Comparison of ENCODE assay signal across 15 cellular contexts in the genomic region with DNA sequence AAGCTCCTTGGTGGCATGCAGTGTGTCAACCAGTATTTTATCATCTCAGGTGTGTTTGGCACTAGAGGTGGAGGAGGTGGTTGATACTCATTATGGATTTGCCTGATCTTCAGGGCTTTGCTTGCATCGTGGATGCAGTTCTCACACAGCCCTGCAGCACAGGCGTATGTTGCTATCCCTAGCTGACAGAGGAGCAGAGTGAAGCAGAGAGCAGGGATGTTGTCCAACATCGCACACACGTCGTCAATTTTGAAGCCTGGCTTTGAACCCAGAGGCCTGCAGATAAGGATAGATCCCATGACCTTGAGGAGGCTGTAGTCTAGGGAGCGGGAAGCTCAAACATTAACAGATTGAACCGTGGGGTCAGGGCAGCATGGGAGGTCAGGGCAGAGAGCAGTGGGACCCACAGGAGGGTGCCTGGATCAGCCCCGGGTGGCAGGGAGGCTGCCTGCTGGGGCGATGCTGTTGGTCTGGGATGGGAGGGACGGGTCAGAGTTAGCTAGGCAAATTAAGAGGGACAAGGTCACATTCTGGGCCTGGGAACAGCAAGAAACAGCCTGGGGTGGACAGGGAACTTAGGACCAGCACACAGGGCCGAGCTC. TPM values are rescaled to one million over a fixed set of nuclear protein-coding genes. Genes with fewer than 3 reads are reported as not detected.
DNase-seq lines count a peak whose midpoint lies in the region; ATAC-seq, FAIRE-seq and TF ChIP-seq lines count a peak whose summit lies in the region.
"Had no signal": no experiment of that assay in that cellular context is flagged by ENCODE, and none has a peak within 500 bp of the region (broad histone marks: within the 10 kb centered on the region; RNA-seq: fewer than 3 reads in every experiment).

No MANE protein-coding gene starts in this region.

- H2AFZ ChIP-seq in DND-41 (ENCODE audit: low read depth, low read length) (no peak overlapping the region), GM12878 (ENCODE audit: control insufficient read depth, low read depth, low read length) (no peak overlapping the region)

- H3K27ac ChIP-seq in DND-41 (ENCODE audit: low read length), result peak overlapping the region; percentile 36
- no peak overlapping the region for H3K27ac ChIP-seq in GM12878 (ENCODE audit: control insufficient read depth, insufficient read depth)
- peak overlapping the region in 1 of 2 donors; percentile 31 for H3K27ac ChIP-seq in testis

- no peak for TF ChIP-seq RAD21 in GM12878 (IDR thresholded peaks at IDR 0.05; ENCODE audit: insufficient read depth, low read depth, low read length)

- no peaks in the 10 kb centered on the region for H3K36me3 Mint-ChIP-seq in mesothelial cell of epicardium

- SMC1A ChIA-PET in GM12878 (lab: Charles Lee; ENCODE audit: uncharacterized antibody, unreplicated experiment), result interaction anchor here (0.7 to 3.3 kb wide), 11 partner anchors 12 to 126 kb away, joined by 3 to 26 read pairs (median 3); no protein-coding TSS in a partner anchor

- no peaks in the 10 kb centered on the region for H3K9me3 Mint-ChIP-seq in mesothelial cell of epicardium
- H3K9me3 Mint-ChIP-seq: activated CD4-positive, alpha-beta memory T cell treated with anti-CD3 and anti-CD28 coated beads for 36 hours; activated naive CD4-positive, alpha-beta T cell treated with anti-CD3 and anti-CD28 coated beads for 36 hours; H9 had no signal

- H3K27me3 Mint-ChIP-seq in mesothelial cell of epicardium (ENCODE audit: low read depth), result no peaks in the 10 kb centered on the region
- H3K27me3 Mint-ChIP-seq: activated CD4-positive, alpha-beta memory T cell treated with anti-CD3 and anti-CD28 coated beads for 36 hours had no signal

- no peak overlapping the region for H3K9ac ChIP-seq in DND-41 (ENCODE audit: low read depth, low read length)
- H3K9ac ChIP-seq in GM12878 (ENCODE audit: control insufficient read depth, insufficient read depth, low read length), result no peak overlapping the region

- H3K4me1 Mint-ChIP-seq in mesothelial cell of epicardium, result peaks cover 70% of the 10 kb centered on the region

- H3K27ac Mint-ChIP-seq in mesothelial cell of epicardium, result peak overlapping the region; percentile 90
- H3K27ac Mint-ChIP-seq: activated CD4-positive, alpha-beta memory T cell treated with anti-CD3 and anti-CD28 coated beads for 36 hours had no signal

- H4K20me1 ChIP-seq in DND-41 (ENCODE audit: insufficient read depth, low read length) (peaks cover 73% of the 10 kb centered on the region), GM12878 (ENCODE audit: control insufficient read depth, insufficient read depth) (no peaks in the 10 kb centered on the region)

- H3K4me1 ChIP-seq in DND-41 (ENCODE audit: insufficient read depth, low read length) (peaks cover 82% of the 10 kb centered on the region), GM12878 (ENCODE audit: control insufficient read depth, insufficient read depth, low read length) (0 out of 2 replicates have a peak, but pooled peaks cover 5% of the 10 kb centered on the region), testis (peaks cover 22% of the 10 kb centered on the region)

- TSS peak; percentile 37 for BruUV-seq in GM12878 (replicated peaks; lab: Mats Ljungman, UMichigan)

- in situ Hi-C loops in GM12878 (cut with MboI), result no loop called here

- ATAC-seq in DND-41 (ENCODE audit: insufficient read depth, low read depth) (no peak), GM12878 (no peak)
- ATAC-seq: mucosa of descending colon had no signal

- TF ChIP-seq CTCF in DND-41 (IDR thresholded peaks at IDR 0.05; ENCODE audit: borderline replicate concordance, extremely low read depth, low read length, poor library complexity, severe bottlenecking), result no peak
- TF ChIP-seq CTCF in GM12878 (IDR thresholded peaks at IDR 0.05 in 2 of 3, conservative IDR thresholded peaks at IDR 0.05 in 1 of 3; ENCODE audit: control insufficient read depth in 2 of 3, extremely low read depth in 1 of 3, insufficient read depth in 1 of 3, low read depth in 3 of 3, low read length in 3 of 3), result no peak
- no peak for TF ChIP-seq CTCF in mesothelial cell of epicardium (IDR thresholded peaks at IDR 0.05; ENCODE audit: unreplicated experiment)
- TF ChIP-seq CTCF in testis (IDR thresholded peaks at IDR 0.05), result no peak

- CTCF ChIA-PET in GM12878 (lab: Yijun Ruan, JAX), result interaction anchor here (0.6 to 4.3 kb wide), 9 partner anchors 8 to 122 kb away, joined by 3 to 52 read pairs (median 8); no protein-coding TSS in a partner anchor

- H3K36me3 ChIP-seq in DND-41 (ENCODE audit: insufficient read depth, low read length) (peaks cover 70% of the 10 kb centered on the region), GM12878 (ENCODE audit: control insufficient read depth in 2 of 2, insufficient read depth in 2 of 2, low read length in 1 of 2) (no peaks in the 10 kb centered on the region), testis (ENCODE audit: low read depth, missing control alignments) (no peaks in the 10 kb centered on the region)

- no peak overlapping the region for H3K4me3 ChIP-seq in DND-41 (ENCODE audit: low read depth in 1 of 2, low read length in 2 of 2)
- H3K4me3 ChIP-seq in GM12878, result no peak overlapping the region
- H3K4me3 ChIP-seq in testis, result no peak overlapping the region
- H3K4me3 ChIP-seq: mucosa of descending colon had no signal

- POLR2A ChIA-PET in GM12878 (lab: Charles Lee), result interaction anchor here (0.8 to 1.0 kb wide), 3 partner anchors 11 to 95 kb away, joined by 3 to 4 read pairs (median 3); no protein-coding TSS in a partner anchor

- TF ChIP-seq POLR2A in GM12878 (IDR thresholded peaks at IDR 0.05; ENCODE audit: low read depth, low read length) (no peak), testis (IDR thresholded peaks at IDR 0.05) (no peak)

- intact Hi-C loops in GM12878 (cut with micrococcal nuclease; ENCODE audit: unreplicated experiment) (no loop called here), testis (cut with DNase I; ENCODE audit: low total_unique reads) (no loop called here)

- no peak for TF ChIP-seq EP300 in GM12878 (IDR thresholded peaks at IDR 0.05; ENCODE audit: borderline replicate concordance in 1 of 2, control insufficient read depth in 1 of 2, low read depth in 2 of 2, low read length in 2 of 2)

- no peak for FAIRE-seq in GM12878 (lab: Jason Lieb, UNC)

- peak overlapping the region; percentile 45 for H3K4me3 Mint-ChIP-seq in mesothelial cell of epicardium
- H3K4me3 Mint-ChIP-seq: activated CD4-positive, alpha-beta memory T cell treated with anti-CD3 and anti-CD28 coated beads for 36 hours; activated naive CD4-positive, alpha-beta T cell treated with anti-CD3 and anti-CD28 coated beads for 36 hours; H9 had no signal

- DNase-seq in DND-41, result no peak
- no peak for DNase-seq in GM12878 (ENCODE audit: low read depth, low spot score)
- no peak for DNase-seq in mesothelial cell of epicardium (ENCODE audit: low spot score in 2 of 2, unreplicated experiment in 2 of 2)
- no peak for DNase-seq in NCI-H510A treated with DMSO at 0.1 percent for 48 hours (lab: John Stamatoyannopoulos, UW)
- no peak for DNase-seq in SIG-M5 (lab: John Stamatoyannopoulos, UW)
- no peak for DNase-seq in testis
- DNase-seq: activated CD4-positive, alpha-beta memory T cell treated with anti-CD3 and anti-CD28 coated beads for 36 hours; activated naive CD4-positive, alpha-beta T cell treated with anti-CD3 and anti-CD28 coated beads for 36 hours; BE2C; cortex of kidney; H9; mucosa of descending colon; NCI-H1048; NCI-H446 treated with DMSO at 0.1 percent for 48 hours; T-helper 2 cell had no signal

- peak overlapping the region; percentile 85; the same call in 1 of the 2 replicates for H3K4me2 ChIP-seq in DND-41 (ENCODE audit: insufficient read depth, low read length)
- no peak overlapping the region for H3K4me2 ChIP-seq in GM12878 (ENCODE audit: control insufficient read depth, insufficient read depth)

- H3K27me3 ChIP-seq in DND-41 (ENCODE audit: insufficient read depth, low read length, poor library complexity), result no peaks in the 10 kb centered on the region
- H3K27me3 ChIP-seq in GM12878 (replicated peaks in 1 of 2; ENCODE audit: control insufficient read depth in 2 of 2, insufficient read depth in 2 of 2, low read length in 1 of 2), result no peaks in the 10 kb centered on the region
- no peaks in the 10 kb centered on the region for H3K27me3 ChIP-seq in testis
- H3K27me3 ChIP-seq: BE2C had no signal

- H3K9me3 ChIP-seq in DND-41 (ENCODE audit: insufficient read depth, low read length, severe bottlenecking) (no peaks in the 10 kb centered on the region), GM12878 (replicated peaks; ENCODE audit: control insufficient read depth, insufficient read depth, low read length) (no peaks in the 10 kb centered on the region; the same call in 2 of the 3 replicates), testis (no peaks in the 10 kb centered on the region)
- H3K9me3 ChIP-seq: BE2C, mucosa of descending colon had no signal

- H3K79me2 ChIP-seq in DND-41 (ENCODE audit: insufficient read depth, low read length) (peaks cover 97% of the 10 kb centered on the region), GM12878 (ENCODE audit: control insufficient read depth, insufficient read depth, low read length) (no peaks in the 10 kb centered on the region)

- 50% methylated on average over 10 of the region's 11 CpGs for WGBS in GM12878 (ENCODE audit: insufficient coverage, insufficient replicate concordance, low lambda C conversion rate, missing lambda C conversion rate)
- 29 to 46% methylated on average over 11 of the region's 11 CpGs for WGBS in testis, 2 donors

- RAD21 ChIA-PET in GM12878 (lab: Charles Lee; ENCODE audit: unreplicated experiment), result interaction anchor here (1.1 to 3.9 kb wide), 4 partner anchors 24 to 101 kb away, joined by 3 to 19 read pairs (median 9); no protein-coding TSS in a partner anchor

RNA-seq across cellular contexts. Expression of a gene that starts 4.2 kb away (rescaled TPM):
- total RNA-seq in GM12878 (2013; cell fraction: nucleolus; rRNA removed), result 54.4 and 62.2 TPM in 2 replicates
- total RNA-seq in GM12878 (2014; rRNA removed) (0.44 and 0.68 TPM in 2 replicates), GM12878 (2014; rRNA removed; fragmentation: Illumina TruSeq; extraction: Trizol) (0.64 and 0.67 TPM in 2 replicates), GM12878 (2021) (0.80 and 1.4 TPM in 2 replicates), mesothelial cell of epicardium (52.3 to 54.4 TPM (median 52.8 TPM) in 3 replicates), testis (10 to 100 TPM; 12.6 to 12.9 TPM)
- 2.2 TPM for polyA plus RNA-seq in GM12878 (2011; ENCODE audit: low read depth)
- polyA plus RNA-seq in GM12878 (2011; rRNA removed) (10.6 and 12.1 TPM in 2 replicates), GM12878 (2014; fragmentation: Illumina TruSeq; extraction: Trizol) (0.48 and 0.54 TPM in 2 replicates), GM12878 (2014; fragmentation: Nextera tagmentation; extraction: Ambion mirVana) (under 1 TPM; 0.02 to 0.09 TPM), GM12878 (2014; rRNA removed) (0.44 and 0.46 TPM in 2 replicates), GM12878 (2016; fragmentation: Nextera tagmentation; extraction: Ambion mirVana) (under 1 TPM in 1 of 2 experiments, not detected in 1; 0.40 TPM), testis (ENCODE audit: insufficient read depth, low read depth, low replicate concordance) (8.9 TPM)
- polyA plus RNA-seq in GM12878 (2011; cell fraction: cytosol; rRNA removed), result 10.5 and 11.1 TPM in 2 replicates
- polyA plus RNA-seq in GM12878 (2011; cell fraction: nucleus; rRNA removed), result 14.3 and 15.3 TPM in 2 replicates
- polyA plus RNA-seq in GM12878 (2012), result 2.9 and 4.0 TPM in 2 replicates
- 16.5 and 20.3 TPM in 2 replicates for polyA minus RNA-seq in GM12878 (2011; rRNA and poly(A)+ RNA removed)
- polyA minus RNA-seq in GM12878 (2011; cell fraction: cytosol; rRNA and poly(A)+ RNA removed), result 6.3 and 7.3 TPM in 2 replicates
- 16.9 and 28.9 TPM in 2 replicates for polyA minus RNA-seq in GM12878 (2011; cell fraction: nucleus; rRNA and poly(A)+ RNA removed)

RNA-seq across cellular contexts. Expression of a gene that starts 43.8 kb away (rescaled TPM):
- total RNA-seq in GM12878 (2013; cell fraction: nucleolus; rRNA removed), result 0.19 and 0.49 TPM in 2 replicates
- 0.54 and 0.73 TPM in 2 replicates for total RNA-seq in GM12878 (2014; rRNA removed)
- 0.60 and 0.72 TPM in 2 replicates for total RNA-seq in GM12878 (2014; rRNA removed; fragmentation: Illumina TruSeq; extraction: Trizol)
- total RNA-seq in GM12878 (2021), result 0.87 and 1.2 TPM in 2 replicates
- polyA plus RNA-seq in GM12878 (2011; ENCODE audit: low read depth), result 1.3 TPM
- polyA plus RNA-seq in GM12878 (2011; rRNA removed), result 0.75 and 0.76 TPM in 2 replicates
- polyA plus RNA-seq in GM12878 (2011; cell fraction: cytosol; rRNA removed), result 0.27 TPM in 2 replicates
- polyA plus RNA-seq in GM12878 (2011; cell fraction: nucleus; rRNA removed), result 0.52 and 0.86 TPM in 2 replicates
- 0.88 and 1.7 TPM in 2 replicates for polyA plus RNA-seq in GM12878 (2012)
- polyA plus RNA-seq in GM12878 (2014; fragmentation: Illumina TruSeq; extraction: Trizol), result 0.74 and 0.90 TPM in 2 replicates
- under 1 TPM; 0.40 to 0.56 TPM for polyA plus RNA-seq in GM12878 (2014; fragmentation: Nextera tagmentation; extraction: Ambion mirVana)
- polyA plus RNA-seq in GM12878 (2014; rRNA removed), result 0.67 and 1.1 TPM in 2 replicates
- polyA plus RNA-seq in GM12878 (2016; fragmentation: Nextera tagmentation; extraction: Ambion mirVana), result under 1 TPM; 0.24 to 0.33 TPM
- 0.52 and 0.59 TPM in 2 replicates for polyA minus RNA-seq in GM12878 (2011; rRNA and poly(A)+ RNA removed)
- polyA minus RNA-seq in GM12878 (2011; cell fraction: cytosol; rRNA and poly(A)+ RNA removed), result not detected in 2 replicates
- 0.97 and 1.4 TPM in 2 replicates for polyA minus RNA-seq in GM12878 (2011; cell fraction: nucleus; rRNA and poly(A)+ RNA removed)
- 3.7 to 4.4 TPM (median 4.3 TPM) in 3 replicates for total RNA-seq in mesothelial cell of epicardium
- 1 to 10 TPM; 4.4 to 5.5 TPM for total RNA-seq in testis
- polyA plus RNA-seq in testis (ENCODE audit: insufficient read depth, low read depth, low replicate concordance), result 2.3 TPM
- total RNA-seq: H9 had no signal

RNA-seq across cellular contexts. Expression of a gene that starts 55.7 kb away (rescaled TPM):
- 2.3 and 2.7 TPM in 2 replicates for total RNA-seq in GM12878 (2013; cell fraction: nucleolus; rRNA removed)
- total RNA-seq in GM12878 (2014; rRNA removed) (4.0 and 6.4 TPM in 2 replicates), GM12878 (2014; rRNA removed; fragmentation: Illumina TruSeq; extraction: Trizol) (3.0 and 3.8 TPM in 2 replicates), GM12878 (2021) (3.5 and 3.9 TPM in 2 replicates), mesothelial cell of epicardium (4.0 to 4.5 TPM (median 4.0 TPM) in 3 replicates), testis (10 to 100 TPM; 15.4 to 16.1 TPM)
- 3.9 TPM for polyA plus RNA-seq in GM12878 (2011; ENCODE audit: low read depth)
- polyA plus RNA-seq in GM12878 (2011; rRNA removed) (5.6 TPM in 2 replicates), GM12878 (2014; fragmentation: Illumina TruSeq; extraction: Trizol) (4.1 and 4.8 TPM in 2 replicates), GM12878 (2014; fragmentation: Nextera tagmentation; extraction: Ambion mirVana) (1 to 10 TPM; 1.9 to 2.3 TPM), GM12878 (2014; rRNA removed) (2.6 and 3.5 TPM in 2 replicates), GM12878 (2016; fragmentation: Nextera tagmentation; extraction: Ambion mirVana) (1 to 10 TPM in 1 of 2 experiments, under 1 TPM in 1; 0.50 to 1.5 TPM), testis (ENCODE audit: insufficient read depth, low read depth, low replicate concordance) (11.1 TPM)
- polyA plus RNA-seq in GM12878 (2011; cell fraction: cytosol; rRNA removed), result 4.0 and 4.3 TPM in 2 replicates
- 7.1 and 7.3 TPM in 2 replicates for polyA plus RNA-seq in GM12878 (2011; cell fraction: nucleus; rRNA removed)
- 3.0 and 4.0 TPM in 2 replicates for polyA plus RNA-seq in GM12878 (2012)
- polyA minus RNA-seq in GM12878 (2011; rRNA and poly(A)+ RNA removed), result 6.4 and 8.5 TPM in 2 replicates
- polyA minus RNA-seq in GM12878 (2011; cell fraction: cytosol; rRNA and poly(A)+ RNA removed), result 2.3 and 2.8 TPM in 2 replicates
- polyA minus RNA-seq in GM12878 (2011; cell fraction: nucleus; rRNA and poly(A)+ RNA removed), result 8.0 and 9.4 TPM in 2 replicates
